Comparison of ENCODE assay signal across 28 cellular contexts in the genomic region with DNA sequence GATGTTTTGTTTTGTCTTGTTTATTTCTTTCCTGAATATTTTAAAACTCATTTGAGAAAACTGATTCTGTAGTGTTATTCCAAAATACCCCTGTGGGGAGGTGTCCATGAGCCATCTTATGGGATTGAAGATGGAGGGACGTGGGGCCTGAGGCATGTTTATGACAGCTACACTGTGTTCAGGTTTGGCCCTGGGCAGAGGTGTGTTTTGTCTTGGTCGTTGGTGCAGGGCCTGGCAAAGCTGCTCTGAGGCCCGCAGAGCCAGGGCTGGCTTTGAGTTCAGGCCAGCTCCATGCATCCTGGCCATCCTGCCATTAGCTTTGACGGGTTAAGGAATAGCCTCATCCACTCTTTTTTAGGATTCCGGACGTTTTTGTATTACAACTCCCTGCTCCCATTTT.
"Had no signal": no experiment of that assay in that cellular context is flagged by ENCODE, and none has a peak within 500 bp of the region (broad histone marks: within the 10 kb centered on the region; RNA-seq: fewer than 3 reads in every experiment).

No MANE protein-coding gene starts in this region.

- H3K9me3 ChIP-seq: gastrocnemius medialis, heart left ventricle had no signal

- H3K36me3 ChIP-seq: brain microvascular endothelial cell, gastrocnemius medialis, heart left ventricle, WERI-Rb-1 had no signal

- H3K4me1 ChIP-seq: foreskin keratinocyte, gastrocnemius medialis, heart left ventricle had no signal

- H3K27me3 Mint-ChIP-seq: activated CD4-positive, alpha-beta T cell treated with anti-CD3 and anti-CD28 coated beads, Interleukin-2, amount 10 ng/mL, durations not matched to agents 24 days and 14 days; activated naive CD8-positive, alpha-beta T cell had no signal

- H3K4me3 Mint-ChIP-seq: activated B cell treated with CpG ODN at 0.5 μM for 24 hours; activated CD4-positive, alpha-beta memory T cell treated with anti-CD3 and anti-CD28 coated beads for 36 hours; activated CD4-positive, alpha-beta T cell treated with anti-CD3 and anti-CD28 coated beads for 36 hours; activated CD4-positive, alpha-beta T cell treated with anti-CD3 and anti-CD28 coated beads, Interleukin-2, amount 10 ng/mL, durations not matched to agents 24 days and 14 days; activated CD8-positive, alpha-beta T cell treated with anti-CD3 and anti-CD28 coated beads, Interleukin-2, amount 10 ng/mL, durations not matched to agents 7 days and 5 days; activated naive CD8-positive, alpha-beta T cell; activated T-cell treated with anti-CD3 and anti-CD28 coated beads, Interleukin-2, amount 50 U/mL, for 4 hours; activated T-helper 17 cell treated with anti-CD3 and anti-CD28 coated beads, Interleukin-2, amount 50 U/mL, for 72 hours; T-cell; T-helper 1 cell treated with Interleukin-12 subunit alpha and Interleukin-12 subunit beta and Interleukin-4 antibody, amounts not matched to agents 30 μg/mL and 1 μg/mL, for 36 hours; T-helper 2 cell treated with Interferon-gamma antibody and Interleukin-4, amounts not matched to agents 5 μg/mL and 100 μg/mL, for 36 hours had no signal

- ATAC-seq: activated CD4-positive, alpha-beta T cell treated with anti-CD3 and anti-CD28 coated beads for 36 hours; activated CD4-positive, CD25-positive, alpha-beta regulatory T cell treated with anti-CD3 and anti-CD28 coated beads, Interleukin-2, amount 50 U/mL, for 24 hours; activated CD8-positive, alpha-beta T cell treated with anti-CD3 and anti-CD28 coated beads, Interleukin-2, amount 10 ng/mL, durations not matched to agents 7 days and 5 days; activated T-cell treated with anti-CD3 and anti-CD28 coated beads, Interleukin-2, amount 50 U/mL, for 4 hours; activated T-helper 17 cell treated with anti-CD3 and anti-CD28 coated beads, Interleukin-2, amount 50 U/mL, for 72 hours; esophagus mucosa; foreskin keratinocyte; gastrocnemius medialis; heart left ventricle; T-cell had no signal

- H3K4me3 ChIP-seq: gastrocnemius medialis, heart left ventricle had no signal

- H3K4me1 Mint-ChIP-seq: activated B cell treated with CpG ODN at 0.5 μM for 24 hours; activated CD4-positive, alpha-beta T cell treated with anti-CD3 and anti-CD28 coated beads for 36 hours; activated CD4-positive, alpha-beta T cell treated with anti-CD3 and anti-CD28 coated beads, Interleukin-2, amount 10 ng/mL, durations not matched to agents 24 days and 14 days; activated T-helper 17 cell treated with anti-CD3 and anti-CD28 coated beads, Interleukin-2, amount 50 U/mL, for 72 hours had no signal

- H3K27ac Mint-ChIP-seq: activated B cell treated with CpG ODN at 0.5 μM for 24 hours; activated CD4-positive, alpha-beta memory T cell treated with anti-CD3 and anti-CD28 coated beads for 36 hours; activated CD4-positive, alpha-beta T cell treated with anti-CD3 and anti-CD28 coated beads for 36 hours; activated CD4-positive, alpha-beta T cell treated with anti-CD3 and anti-CD28 coated beads, Interleukin-2, amount 10 ng/mL, durations not matched to agents 24 days and 14 days; activated CD8-positive, alpha-beta T cell treated with anti-CD3 and anti-CD28 coated beads, Interleukin-2, amount 10 ng/mL, durations not matched to agents 7 days and 5 days; activated naive CD8-positive, alpha-beta T cell; activated T-helper 17 cell treated with anti-CD3 and anti-CD28 coated beads, Interleukin-2, amount 50 U/mL, for 72 hours; T-cell; T-helper 1 cell treated with Interleukin-12 subunit alpha and Interleukin-12 subunit beta and Interleukin-4 antibody, amounts not matched to agents 30 μg/mL and 1 μg/mL, for 36 hours; T-helper 2 cell treated with Interferon-gamma antibody and Interleukin-4, amounts not matched to agents 5 μg/mL and 100 μg/mL, for 36 hours had no signal

- H3K36me3 Mint-ChIP-seq: activated CD4-positive, alpha-beta memory T cell treated with anti-CD3 and anti-CD28 coated beads for 36 hours; activated naive CD8-positive, alpha-beta T cell; T-cell had no signal

- H3K9me3 Mint-ChIP-seq: activated B cell treated with CpG ODN at 0.5 μM for 24 hours; activated CD4-positive, alpha-beta T cell treated with anti-CD3 and anti-CD28 coated beads, Interleukin-2, amount 10 ng/mL, durations not matched to agents 24 days and 14 days; activated T-cell treated with anti-CD3 and anti-CD28 coated beads, Interleukin-2, amount 50 U/mL, for 4 hours; activated T-helper 17 cell treated with anti-CD3 and anti-CD28 coated beads, Interleukin-2, amount 50 U/mL, for 72 hours; T-helper 1 cell treated with Interleukin-12 subunit alpha and Interleukin-12 subunit beta and Interleukin-4 antibody, amounts not matched to agents 30 μg/mL and 1 μg/mL, for 36 hours; T-helper 2 cell treated with Interferon-gamma antibody and Interleukin-4, amounts not matched to agents 5 μg/mL and 100 μg/mL, for 36 hours had no signal

- H3K27me3 ChIP-seq: brain microvascular endothelial cell, foreskin keratinocyte, gastrocnemius medialis had no signal

- DNase-seq: activated B cell treated with CpG ODN at 0.5 μM for 24 hours; activated CD4-positive, alpha-beta memory T cell treated with anti-CD3 and anti-CD28 coated beads for 36 hours; activated CD4-positive, alpha-beta T cell treated with anti-CD3 and anti-CD28 coated beads for 36 hours; activated effector memory CD4-positive, alpha-beta T cell treated with Interleukin-2 at 50 U/mL for 16 hours; activated gamma-delta T cell treated with Interleukin-2 at 50 U/mL for 16 hours; activated naive CD4-positive, alpha-beta T cell treated with anti-CD3 and anti-CD28 coated beads, Interleukin-2, amount 50 U/mL, for 16 hours; activated naive CD4-positive, alpha-beta T cell treated with Interleukin-2 at 50 U/mL for 16 hours; activated T-cell treated with anti-CD3 and anti-CD28 coated beads, Interleukin-2, amount 50 U/mL, for 4 hours; amniotic stem cell; anterior cingulate cortex; brain microvascular endothelial cell; caudate nucleus; effector CD8-positive, alpha-beta T cell; foreskin keratinocyte; gastrocnemius medialis; glutamatergic neuron; heart left ventricle; T-cell; T1000; WERI-Rb-1 had no signal

- H3K27ac ChIP-seq: brain microvascular endothelial cell, foreskin keratinocyte, gastrocnemius medialis, heart left ventricle, WERI-Rb-1 had no signal
